ENCODE assay signal across 11 cellular contexts in the genomic region with DNA sequence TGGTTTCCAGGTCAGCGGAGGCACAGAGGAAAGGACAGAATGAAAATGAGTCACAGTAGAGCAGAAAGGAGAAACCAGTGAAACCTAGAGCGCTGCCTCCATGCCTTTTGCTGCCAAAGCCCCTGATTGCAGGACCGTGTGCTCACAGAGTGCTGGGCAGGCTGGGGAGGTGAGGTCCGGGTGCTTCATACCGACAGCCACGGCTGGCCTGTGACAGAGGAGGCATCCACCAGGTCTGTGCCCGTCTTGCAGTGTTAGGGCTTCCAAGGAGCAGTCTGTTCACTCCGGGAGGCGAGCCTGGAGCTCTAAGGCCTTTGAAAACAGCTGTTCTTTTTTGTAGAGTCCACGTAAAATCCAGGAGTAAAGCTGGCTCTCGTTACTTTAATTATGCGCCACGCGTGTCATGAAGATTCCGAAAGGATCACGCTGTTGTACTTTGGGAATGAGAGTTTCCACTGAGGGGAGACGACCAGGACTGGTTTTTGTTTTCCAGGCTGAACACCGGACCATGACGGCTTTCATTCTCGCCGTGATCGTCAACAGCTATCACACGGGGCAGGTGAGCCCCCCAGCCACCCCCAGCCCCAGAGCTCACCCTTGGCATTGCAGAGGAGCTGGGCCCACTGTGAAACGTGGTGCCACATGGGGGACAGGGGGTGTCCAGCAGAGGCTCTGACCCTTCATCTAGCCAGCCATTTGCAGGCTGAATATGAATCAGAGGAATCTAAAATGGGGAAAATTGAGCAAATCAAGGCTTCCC.
"Had no signal": no experiment of that assay in that cellular context is flagged by ENCODE, and none has a peak within 500 bp of the region (broad histone marks: within the 10 kb centered on the region; RNA-seq: fewer than 3 reads in every experiment).

No MANE protein-coding gene starts in this region.

- H3K27ac ChIP-seq: body of pancreas had no signal

- H3K9me3 ChIP-seq: body of pancreas had no signal

- H3K4me3 ChIP-seq: body of pancreas had no signal

- ATAC-seq: body of pancreas; effector memory CD8-positive, alpha-beta T cell; natural killer cell had no signal

- H3K4me1 ChIP-seq: body of pancreas had no signal

- H3K27me3 ChIP-seq: body of pancreas had no signal

- DNase-seq: activated CD4-positive, alpha-beta T cell treated with anti-CD3 and anti-CD28 coated beads for 1 hour; activated CD8-positive, alpha-beta memory T cell treated with anti-CD3 and anti-CD28 coated beads for 24 hours; activated naive CD4-positive, alpha-beta T cell treated with anti-CD3 and anti-CD28 coated beads, Interleukin-2, amount 50 U/mL, for 16 hours; body of pancreas; effector memory CD8-positive, alpha-beta T cell; hippocampal formation; mammary epithelial cell; natural killer cell; stimulated activated CD4-positive, alpha-beta T cell treated with anti-CD3 and anti-CD28 coated beads, Interleukin-15, amount 100 ng/mL, for 24 hours; stimulated activated CD4-positive, alpha-beta T cell treated with anti-CD3 and anti-CD28 coated beads, Interleukin-4, amount 100 ng/mL, for 4 hours; SW 1271 had no signal
